In genomic region chrX:108323751-108324150, GRCh38 we compare ENCODE assay signal across 26 cellular contexts.
"Had no signal": no experiment of that assay in that cellular context is flagged by ENCODE, and none has a peak within 500 bp of the region (broad histone marks: within the 10 kb centered on the region; RNA-seq: fewer than 3 reads in every experiment).

No MANE protein-coding gene starts in this region.

- DNase-seq: activated CD4-positive, alpha-beta memory T cell treated with anti-CD3 and anti-CD28 coated beads, Interleukin-2, amount 10 ng/mL, durations not matched to agents 7 days and 5 days; activated CD4-positive, alpha-beta T cell treated with anti-CD3 and anti-CD28 coated beads for 36 hours; activated CD4-positive, alpha-beta T cell treated with anti-CD3 and anti-CD28 coated beads, Interleukin-2, amount 50 U/mL, for 1 hour; activated gamma-delta T cell; activated naive CD4-positive, alpha-beta T cell treated with anti-CD3 and anti-CD28 coated beads, Interleukin-2, amount 10 ng/mL, durations not matched to agents 7 days and 5 days; activated naive CD8-positive, alpha-beta T cell treated with anti-CD3 and anti-CD28 coated beads for 36 hours; activated T-cell treated with anti-CD3 and anti-CD28 coated beads for 4 hours; activated T-cell treated with anti-CD3 and anti-CD28 coated beads, Interleukin-2, amount 50 U/mL, for 48 hours; adrenal gland; aorta; body of pancreas; KG1; NCI-H1092; NCI-H1417; NCI-H1930; NCI-H2171 treated with DMSO at 0.1 percent for 48 hours; NCI-H226; NCI-H526; NCI-H82; RPMI8226; T-cell; T-helper 2 cell; WERI-Rb-1 had no signal

- H3K4me1 ChIP-seq: adrenal gland, body of pancreas had no signal

- H3K36me3 ChIP-seq: adrenal gland, WERI-Rb-1 had no signal

- H3K27ac ChIP-seq: adrenal gland, body of pancreas, SK-N-MC, WERI-Rb-1 had no signal

- H3K4me3 ChIP-seq: adrenal gland, body of pancreas, SK-N-MC had no signal

- H3K27me3 ChIP-seq: body of pancreas had no signal

- H3K9me3 ChIP-seq: adrenal gland, body of pancreas had no signal

- ATAC-seq: activated CD4-positive, alpha-beta T cell treated with anti-CD3 and anti-CD28 coated beads for 36 hours; activated T-helper 17 cell treated with anti-CD3 and anti-CD28 coated beads, Interleukin-2, amount 50 U/mL, for 72 hours; body of pancreas; Right ventricle myocardium inferior; T-cell had no signal
